8 cellular contexts compared by ENCODE assay signal in genomic region chr3:49199244-49199899, GRCh38. TPM values are rescaled to one million over a fixed set of nuclear protein-coding genes. Genes with fewer than 3 reads are reported as not detected.
DNase-seq lines count a peak whose midpoint lies in the region; ATAC-seq and TF ChIP-seq lines count a peak whose summit lies in the region.

No MANE protein-coding gene starts in this region.

- intact Hi-C loops in activated T-helper 1 cell treated with anti-CD3 and anti-CD28 coated beads, Interleukin-12 subunit alpha, Interleukin-12 subunit beta, Interleukin-2, Interleukin-4 antibody, amounts not matched to agents 30 ng/mL and 10 ng/mL and 1 ng/mL, durations not matched to agents 14 hours and 24 hours and 36 hours (cut with micrococcal nuclease): no loop called here

- ATAC-seq in WTC11: peak; percentile 78
- ATAC-seq in omental fat pad (ENCODE audit: low FRiP score): peak; percentile 99
- no peak for ATAC-seq in GM21447 (IDR thresholded peaks at IDR 0.05; ENCODE audit: unreplicated experiment)
- ATAC-seq in HG03280 (IDR thresholded peaks at IDR 0.05; ENCODE audit: unreplicated experiment): no peak

- H3K4me1 Mint-ChIP-seq in WTC11 (no peaks in the 10 kb centered on the region), immature natural killer cell (no peaks in the 10 kb centered on the region)
- H3K4me1 Mint-ChIP-seq in activated T-helper 1 cell treated with anti-CD3 and anti-CD28 coated beads, Interleukin-12 subunit alpha, Interleukin-12 subunit beta, Interleukin-2, Interleukin-4 antibody, amounts not matched to agents 30 ng/mL and 10 ng/mL and 1 ng/mL, durations not matched to agents 14 hours and 24 hours and 36 hours (ENCODE audit: low read depth): no peaks in the 10 kb centered on the region

- no peak overlapping the region for H3K4me3 Mint-ChIP-seq in WTC11
- H3K4me3 Mint-ChIP-seq in activated T-helper 1 cell treated with anti-CD3 and anti-CD28 coated beads, Interleukin-12 subunit alpha, Interleukin-12 subunit beta, Interleukin-2, Interleukin-4 antibody, amounts not matched to agents 30 ng/mL and 10 ng/mL and 1 ng/mL, durations not matched to agents 14 hours and 24 hours and 36 hours: no peak overlapping the region
- H3K4me3 Mint-ChIP-seq in immature natural killer cell: no peak overlapping the region

- POLR2A ChIA-PET in WTC11 (lab: Charles Lee): no interaction called here

- H3K36me3 Mint-ChIP-seq in WTC11 (no peaks in the 10 kb centered on the region), immature natural killer cell (no peaks in the 10 kb centered on the region)
- H3K36me3 Mint-ChIP-seq in activated T-helper 1 cell treated with anti-CD3 and anti-CD28 coated beads, Interleukin-12 subunit alpha, Interleukin-12 subunit beta, Interleukin-2, Interleukin-4 antibody, amounts not matched to agents 30 ng/mL and 10 ng/mL and 1 ng/mL, durations not matched to agents 14 hours and 24 hours and 36 hours (ENCODE audit: low read depth): no peaks in the 10 kb centered on the region

- DNase-seq in AG08395 (ENCODE audit: low spot score) (peak; percentile 96), WTC11 (ENCODE audit: low spot score) (peak; percentile 74), foreskin melanocyte (peak; percentile 75), omental fat pad (ENCODE audit: low spot score) (peak; percentile 87), immature natural killer cell (no peak)
- DNase-seq in activated T-helper 1 cell treated with anti-CD3 and anti-CD28 coated beads, Interleukin-12 subunit alpha, Interleukin-12 subunit beta, Interleukin-2, Interleukin-4 antibody, amounts not matched to agents 30 ng/mL and 10 ng/mL and 1 ng/mL, durations not matched to agents 14 hours and 24 hours and 36 hours (ENCODE audit: low spot score): no peak

- H3K9me3 Mint-ChIP-seq in WTC11 (peaks cover 2% of the 10 kb centered on the region; the same call in 1 of the 2 replicates), immature natural killer cell (peaks cover 0 to 1% (median 0%) of the 10 kb centered on the region in 6 donors)
- peaks cover 6% of the 10 kb centered on the region for H3K9me3 Mint-ChIP-seq in activated T-helper 1 cell treated with anti-CD3 and anti-CD28 coated beads, Interleukin-12 subunit alpha, Interleukin-12 subunit beta, Interleukin-2, Interleukin-4 antibody, amounts not matched to agents 30 ng/mL and 10 ng/mL and 1 ng/mL, durations not matched to agents 14 hours and 24 hours and 36 hours

- H3K27ac Mint-ChIP-seq in WTC11 (no peak overlapping the region), immature natural killer cell (no peak overlapping the region)
- H3K27ac Mint-ChIP-seq in activated T-helper 1 cell treated with anti-CD3 and anti-CD28 coated beads, Interleukin-12 subunit alpha, Interleukin-12 subunit beta, Interleukin-2, Interleukin-4 antibody, amounts not matched to agents 30 ng/mL and 10 ng/mL and 1 ng/mL, durations not matched to agents 14 hours and 24 hours and 36 hours: no peak overlapping the region

- CTCF ChIA-PET in WTC11 (lab: Charles Lee): interaction anchor here (1.6 kb wide), 1 partner anchor 29 kb away, joined by 7 read pairs; the partner anchor contains the start of gene KLHDC8B

- TF ChIP-seq CTCF in WTC11 (IDR thresholded peaks at IDR 0.05): no peak
- no peak for TF ChIP-seq CTCF in omental fat pad (IDR thresholded peaks at IDR 0.05)

- H3K27me3 Mint-ChIP-seq in WTC11 (ENCODE audit: low read depth): peaks cover 22% of the 10 kb centered on the region
- H3K27me3 Mint-ChIP-seq in activated T-helper 1 cell treated with anti-CD3 and anti-CD28 coated beads, Interleukin-12 subunit alpha, Interleukin-12 subunit beta, Interleukin-2, Interleukin-4 antibody, amounts not matched to agents 30 ng/mL and 10 ng/mL and 1 ng/mL, durations not matched to agents 14 hours and 24 hours and 36 hours (ENCODE audit: insufficient read depth): peaks cover 7% of the 10 kb centered on the region
- H3K27me3 Mint-ChIP-seq in immature natural killer cell (ENCODE audit: low read depth in 3 of 3): peaks cover 0 to 6% (median 2%) of the 10 kb centered on the region in 3 donors

TF ChIP-seq in WTC11, 78 proteins besides CTCF, POLR2A, EP300 and RAD21 (continues in another document):
- TF ChIP-seq GABPB1 (CRISPR knock-in tag; IDR thresholded peaks at IDR 0.05) (no peak), IRF2 (CRISPR knock-in tag; IDR thresholded peaks at IDR 0.05; ENCODE audit: borderline replicate concordance, low read depth) (no peak), CBFB (CRISPR knock-in tag; IDR thresholded peaks at IDR 0.05; ENCODE audit: low read depth) (no peak), SP1 (CRISPR knock-in tag; conservative IDR thresholded peaks at IDR 0.05) (no peak), USF2 (CRISPR knock-in tag; IDR thresholded peaks at IDR 0.05) (no peak), RELA (CRISPR knock-in tag; IDR thresholded peaks at IDR 0.05; ENCODE audit: borderline replicate concordance) (no peak), PRRX2 (CRISPR knock-in tag; IDR thresholded peaks at IDR 0.05) (no peak), ZNF671 (CRISPR knock-in tag; IDR thresholded peaks at IDR 0.05) (no peak), FOXJ3 (CRISPR knock-in tag; IDR thresholded peaks at IDR 0.05; ENCODE audit: borderline replicate concordance) (no peak), ZNF317 (CRISPR knock-in tag; IDR thresholded peaks at IDR 0.05; ENCODE audit: borderline replicate concordance, low read depth) (no peak)
- TF ChIP-seq, protein P1, sequence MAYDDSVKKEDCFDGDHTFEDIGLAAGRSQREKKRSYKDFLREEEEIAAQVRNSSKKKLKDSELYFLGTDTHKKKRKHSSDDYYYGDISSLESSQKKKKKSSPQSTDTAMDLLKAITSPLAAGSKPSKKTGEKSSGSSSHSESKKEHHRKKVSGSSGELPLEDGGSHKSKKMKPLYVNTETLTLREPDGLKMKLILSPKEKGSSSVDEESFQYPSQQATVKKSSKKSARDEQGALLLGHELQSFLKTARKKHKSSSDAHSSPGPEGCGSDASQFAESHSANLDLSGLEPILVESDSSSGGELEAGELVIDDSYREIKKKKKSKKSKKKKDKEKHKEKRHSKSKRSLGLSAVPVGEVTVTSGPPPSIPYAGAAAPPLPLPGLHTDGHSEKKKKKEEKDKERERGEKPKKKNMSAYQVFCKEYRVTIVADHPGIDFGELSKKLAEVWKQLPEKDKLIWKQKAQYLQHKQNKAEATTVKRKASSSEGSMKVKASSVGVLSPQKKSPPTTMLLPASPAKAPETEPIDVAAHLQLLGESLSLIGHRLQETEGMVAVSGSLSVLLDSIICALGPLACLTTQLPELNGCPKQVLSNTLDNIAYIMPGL (CRISPR knock-in tag; IDR thresholded peaks at IDR 0.05): no peak
- TF ChIP-seq, protein P2, sequence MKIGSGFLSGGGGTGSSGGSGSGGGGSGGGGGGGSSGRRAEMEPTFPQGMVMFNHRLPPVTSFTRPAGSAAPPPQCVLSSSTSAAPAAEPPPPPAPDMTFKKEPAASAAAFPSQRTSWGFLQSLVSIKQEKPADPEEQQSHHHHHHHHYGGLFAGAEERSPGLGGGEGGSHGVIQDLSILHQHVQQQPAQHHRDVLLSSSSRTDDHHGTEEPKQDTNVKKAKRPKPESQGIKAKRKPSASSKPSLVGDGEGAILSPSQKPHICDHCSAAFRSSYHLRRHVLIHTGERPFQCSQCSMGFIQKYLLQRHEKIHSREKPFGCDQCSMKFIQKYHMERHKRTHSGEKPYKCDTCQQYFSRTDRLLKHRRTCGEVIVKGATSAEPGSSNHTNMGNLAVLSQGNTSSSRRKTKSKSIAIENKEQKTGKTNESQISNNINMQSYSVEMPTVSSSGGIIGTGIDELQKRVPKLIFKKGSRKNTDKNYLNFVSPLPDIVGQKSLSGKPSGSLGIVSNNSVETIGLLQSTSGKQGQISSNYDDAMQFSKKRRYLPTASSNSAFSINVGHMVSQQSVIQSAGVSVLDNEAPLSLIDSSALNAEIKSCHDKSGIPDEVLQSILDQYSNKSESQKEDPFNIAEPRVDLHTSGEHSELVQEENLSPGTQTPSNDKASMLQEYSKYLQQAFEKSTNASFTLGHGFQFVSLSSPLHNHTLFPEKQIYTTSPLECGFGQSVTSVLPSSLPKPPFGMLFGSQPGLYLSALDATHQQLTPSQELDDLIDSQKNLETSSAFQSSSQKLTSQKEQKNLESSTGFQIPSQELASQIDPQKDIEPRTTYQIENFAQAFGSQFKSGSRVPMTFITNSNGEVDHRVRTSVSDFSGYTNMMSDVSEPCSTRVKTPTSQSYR (CRISPR knock-in tag; IDR thresholded peaks at IDR 0.05): no peak

RNA-seq across cellular contexts. Expression of gene KLHDC8B, which starts 28.0 kb away (rescaled TPM):
- total RNA-seq in WTC11 (2021) (13.5 to 21.5 TPM (median 16.1 TPM) in 3 replicates), omental fat pad (100 to 1,000 TPM in 1 of 4 donors, 10 to 100 TPM in 3; 55.0 to 123 (median 65.5) TPM)
- total RNA-seq in activated T-helper 1 cell treated with anti-CD3 and anti-CD28 coated beads, Interleukin-12 subunit alpha, Interleukin-12 subunit beta, Interleukin-2, Interleukin-4 antibody, amounts not matched to agents 30 ng/mL and 10 ng/mL and 1 ng/mL, durations not matched to agents 14 hours and 24 hours and 36 hours: 2.6 and 2.9 TPM in 2 replicates
- polyA plus RNA-seq in immature natural killer cell: 1 to 10 TPM; 1.6 to 3.1 (median 2.1) TPM

RNA-seq across cellular contexts. Expression of gene CCDC71, which starts 33.2 kb away (rescaled TPM):
- 29.8 to 32.0 TPM (median 29.8 TPM) in 3 replicates for total RNA-seq in WTC11 (2021)
- total RNA-seq in omental fat pad: 10 to 100 TPM; 20.7 to 29.9 (median 26.8) TPM
- total RNA-seq in activated T-helper 1 cell treated with anti-CD3 and anti-CD28 coated beads, Interleukin-12 subunit alpha, Interleukin-12 subunit beta, Interleukin-2, Interleukin-4 antibody, amounts not matched to agents 30 ng/mL and 10 ng/mL and 1 ng/mL, durations not matched to agents 14 hours and 24 hours and 36 hours: 27.6 and 29.1 TPM in 2 replicates
- 1 to 10 TPM; 1.1 to 2.0 (median 1.7) TPM for polyA plus RNA-seq in immature natural killer cell

Comparison
In these comparisons a context has a peak if more than half of its experiments do, and no peak if none do; other contexts are left out.
1. DNase-seq: peak in AG08395 (single experiment), WTC11 (single experiment), foreskin melanocyte (single experiment) and omental fat pad (single experiment); none in activated T-helper 1 cell treated with anti-CD3 and anti-CD28 coated beads, Interleukin-12 subunit alpha, Interleukin-12 subunit beta, Interleukin-2, Interleukin-4 antibody, amounts not matched to agents 30 ng/mL and 10 ng/mL and 1 ng/mL, durations not matched to agents 14 hours and 24 hours and 36 hours (single experiment) and immature natural killer cell (0 of 3).
2. ATAC-seq: peak in WTC11 (single experiment) and omental fat pad (single experiment); none in GM21447 (single experiment) and HG03280 (single experiment).